ENCODE assay signal across 31 cellular contexts in the genomic region with DNA sequence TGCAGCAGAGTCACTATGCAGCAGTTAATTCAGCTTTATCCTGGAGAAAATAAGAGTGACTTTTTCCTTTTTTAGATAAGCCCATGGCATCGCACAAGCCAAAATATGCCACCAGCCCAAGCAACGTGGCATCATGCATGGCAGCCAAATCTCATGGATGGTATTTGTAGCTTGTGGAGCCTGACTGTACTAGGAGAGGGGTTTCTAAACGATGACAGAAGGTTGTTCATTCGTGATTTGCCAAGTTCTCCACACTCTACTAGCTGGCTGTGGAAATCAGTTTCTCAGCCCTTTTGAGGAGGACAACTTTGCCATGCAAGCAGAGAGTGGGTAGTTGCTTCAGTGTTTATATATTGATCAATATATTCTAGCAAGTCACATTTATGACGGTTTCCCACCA.
"Had no signal": no experiment of that assay in that cellular context is flagged by ENCODE, and none has a peak within 500 bp of the region (broad histone marks: within the 10 kb centered on the region; RNA-seq: fewer than 3 reads in every experiment).

No MANE protein-coding gene starts in this region.

- H3K4me3 ChIP-seq: esophagus muscularis mucosa, gastrocnemius medialis, heart left ventricle had no signal

- H3K27me3 Mint-ChIP-seq: activated CD4-positive, alpha-beta memory T cell treated with anti-CD3 and anti-CD28 coated beads for 36 hours; activated CD4-positive, alpha-beta T cell treated with anti-CD3 and anti-CD28 coated beads for 36 hours; activated CD4-positive, alpha-beta T cell treated with anti-CD3 and anti-CD28 coated beads, Interleukin-2, amount 10 ng/mL, durations not matched to agents 24 days and 14 days; activated CD8-positive, alpha-beta memory T cell treated with anti-CD3 and anti-CD28 coated beads, Interleukin-2, amount 10 ng/mL, durations not matched to agents 7 days and 5 days; activated naive CD4-positive, alpha-beta T cell treated with anti-CD3 and anti-CD28 coated beads, Interleukin-2, amount 10 ng/mL, durations not matched to agents 7 days and 5 days; activated naive CD8-positive, alpha-beta T cell treated with anti-CD3 and anti-CD28 coated beads, Interleukin-2, amount 10 ng/mL, durations not matched to agents 7 days and 5 days; effector memory CD8-positive, alpha-beta T cell; T-helper 17 cell had no signal

- H3K36me3 Mint-ChIP-seq: activated naive CD4-positive, alpha-beta T cell treated with anti-CD3 and anti-CD28 coated beads, Interleukin-2, amount 50 U/mL, for 72 hours; activated naive CD8-positive, alpha-beta T cell treated with anti-CD3 and anti-CD28 coated beads, Interleukin-2, amount 10 ng/mL, durations not matched to agents 7 days and 5 days had no signal

- H3K27ac Mint-ChIP-seq: activated CD4-positive, alpha-beta memory T cell treated with anti-CD3 and anti-CD28 coated beads for 36 hours; activated CD4-positive, alpha-beta T cell treated with anti-CD3 and anti-CD28 coated beads for 36 hours; activated CD4-positive, alpha-beta T cell treated with anti-CD3 and anti-CD28 coated beads, Interleukin-2, amount 10 ng/mL, durations not matched to agents 24 days and 14 days; activated CD8-positive, alpha-beta memory T cell treated with anti-CD3 and anti-CD28 coated beads, Interleukin-2, amount 10 ng/mL, durations not matched to agents 7 days and 5 days; activated CD8-positive, alpha-beta T cell treated with anti-CD3 and anti-CD28 coated beads, Interleukin-2, amount 10 ng/mL, durations not matched to agents 7 days and 5 days; activated naive CD4-positive, alpha-beta T cell treated with anti-CD3 and anti-CD28 coated beads, Interleukin-2, amount 10 ng/mL, durations not matched to agents 7 days and 5 days; activated naive CD8-positive, alpha-beta T cell treated with anti-CD3 and anti-CD28 coated beads, Interleukin-2, amount 10 ng/mL, durations not matched to agents 7 days and 5 days; T-helper 17 cell; T-helper 2 cell treated with Interferon-gamma antibody and Interleukin-4, amounts not matched to agents 5 μg/mL and 100 μg/mL, for 36 hours had no signal

- H3K4me3 Mint-ChIP-seq: activated CD4-positive, alpha-beta memory T cell treated with anti-CD3 and anti-CD28 coated beads for 36 hours; activated CD4-positive, alpha-beta T cell treated with anti-CD3 and anti-CD28 coated beads for 36 hours; activated CD4-positive, alpha-beta T cell treated with anti-CD3 and anti-CD28 coated beads, Interleukin-2, amount 10 ng/mL, durations not matched to agents 24 days and 14 days; activated CD8-positive, alpha-beta memory T cell treated with anti-CD3 and anti-CD28 coated beads, Interleukin-2, amount 10 ng/mL, durations not matched to agents 7 days and 5 days; activated CD8-positive, alpha-beta T cell treated with anti-CD3 and anti-CD28 coated beads, Interleukin-2, amount 10 ng/mL, durations not matched to agents 7 days and 5 days; activated naive CD4-positive, alpha-beta T cell treated with anti-CD3 and anti-CD28 coated beads, Interleukin-2, amount 10 ng/mL, durations not matched to agents 7 days and 5 days; activated naive CD8-positive, alpha-beta T cell treated with anti-CD3 and anti-CD28 coated beads, Interleukin-2, amount 10 ng/mL, durations not matched to agents 7 days and 5 days; effector memory CD8-positive, alpha-beta T cell; T-helper 17 cell; T-helper 2 cell treated with Interferon-gamma antibody and Interleukin-4, amounts not matched to agents 5 μg/mL and 100 μg/mL, for 36 hours had no signal

- H3K27me3 ChIP-seq: esophagus muscularis mucosa, foreskin keratinocyte, gastrocnemius medialis, heart left ventricle had no signal

- H3K4me1 Mint-ChIP-seq: activated CD4-positive, alpha-beta T cell treated with anti-CD3 and anti-CD28 coated beads for 36 hours; activated CD4-positive, alpha-beta T cell treated with anti-CD3 and anti-CD28 coated beads, Interleukin-2, amount 10 ng/mL, durations not matched to agents 24 days and 14 days; activated CD8-positive, alpha-beta memory T cell treated with anti-CD3 and anti-CD28 coated beads, Interleukin-2, amount 10 ng/mL, durations not matched to agents 7 days and 5 days had no signal

- H3K4me1 ChIP-seq: foreskin keratinocyte had no signal

- H3K27ac ChIP-seq: esophagus muscularis mucosa, foreskin keratinocyte, gastrocnemius medialis, heart left ventricle, WERI-Rb-1 had no signal

- ATAC-seq: activated CD4-positive, alpha-beta T cell treated with anti-CD3 and anti-CD28 coated beads for 36 hours; activated CD8-positive, alpha-beta memory T cell treated with anti-CD3 and anti-CD28 coated beads, Interleukin-2, amount 10 ng/mL, durations not matched to agents 7 days and 5 days; activated CD8-positive, alpha-beta T cell treated with anti-CD3 and anti-CD28 coated beads, Interleukin-2, amount 10 ng/mL, durations not matched to agents 7 days and 5 days; activated naive CD4-positive, alpha-beta T cell treated with anti-CD3 and anti-CD28 coated beads, Interleukin-2, amount 50 U/mL, for 72 hours; effector memory CD8-positive, alpha-beta T cell; foreskin keratinocyte; gastrocnemius medialis; heart left ventricle; T-helper 17 cell had no signal

- DNase-seq: activated CD4-positive, alpha-beta memory T cell treated with anti-CD3 and anti-CD28 coated beads for 36 hours; activated CD4-positive, alpha-beta T cell treated with anti-CD3 and anti-CD28 coated beads for 36 hours; activated CD4-positive, alpha-beta T cell treated with anti-CD3 and anti-CD28 coated beads, Interleukin-2, amount 10 ng/mL, durations not matched to agents 24 days and 14 days; activated CD4-positive, CD25-positive, alpha-beta regulatory T cell; activated CD4-positive, CD25-positive, alpha-beta regulatory T cell treated with anti-CD3 and anti-CD28 coated beads, Interleukin-2, amount 50 U/mL, for 72 hours; activated CD8-positive, alpha-beta memory T cell treated with anti-CD3 and anti-CD28 coated beads, Interleukin-2, amount 10 ng/mL, durations not matched to agents 7 days and 5 days; activated CD8-positive, alpha-beta memory T cell treated with anti-CD3 and anti-CD28 coated beads, Interleukin-2, amount 50 U/mL, for 4 hours; activated CD8-positive, alpha-beta T cell treated with anti-CD3 and anti-CD28 coated beads, Interleukin-2, amount 10 ng/mL, durations not matched to agents 7 days and 5 days; activated gamma-delta T cell; activated naive CD4-positive, alpha-beta T cell; activated naive CD4-positive, alpha-beta T cell treated with anti-CD3 and anti-CD28 coated beads, Interleukin-2, amount 10 ng/mL, durations not matched to agents 7 days and 5 days; activated naive CD8-positive, alpha-beta T cell treated with anti-CD3 and anti-CD28 coated beads, Interleukin-2, amount 10 ng/mL, durations not matched to agents 7 days and 5 days; activated T-cell treated with anti-CD3 and anti-CD28 coated beads, Interleukin-2, amount 50 U/mL, for 1 hour; activated T-cell treated with anti-CD3 and anti-CD28 coated beads, Interleukin-2, amount 50 U/mL, for 48 hours; amniotic stem cell; cortex of kidney; dermis blood vessel endothelial cell; effector CD4-positive, alpha-beta T cell; effector memory CD8-positive, alpha-beta T cell; erythroblast; foreskin keratinocyte; gastrocnemius medialis; glutamatergic neuron; heart left ventricle; T-helper 1 cell; T-helper 17 cell; T1000; WERI-Rb-1 had no signal

- H3K9me3 ChIP-seq: esophagus muscularis mucosa, gastrocnemius medialis, heart left ventricle had no signal

- H3K9me3 Mint-ChIP-seq: activated CD4-positive, alpha-beta memory T cell treated with anti-CD3 and anti-CD28 coated beads for 36 hours; activated CD4-positive, alpha-beta T cell treated with anti-CD3 and anti-CD28 coated beads, Interleukin-2, amount 10 ng/mL, durations not matched to agents 24 days and 14 days; activated naive CD4-positive, alpha-beta T cell treated with anti-CD3 and anti-CD28 coated beads, Interleukin-2, amount 10 ng/mL, durations not matched to agents 7 days and 5 days; activated naive CD4-positive, alpha-beta T cell treated with anti-CD3 and anti-CD28 coated beads, Interleukin-2, amount 50 U/mL, for 72 hours; activated naive CD8-positive, alpha-beta T cell treated with anti-CD3 and anti-CD28 coated beads, Interleukin-2, amount 10 ng/mL, durations not matched to agents 7 days and 5 days; effector memory CD8-positive, alpha-beta T cell; T-helper 2 cell treated with Interferon-gamma antibody and Interleukin-4, amounts not matched to agents 5 μg/mL and 100 μg/mL, for 36 hours had no signal
